19 cellular contexts compared by ENCODE assay signal in the genomic region with DNA sequence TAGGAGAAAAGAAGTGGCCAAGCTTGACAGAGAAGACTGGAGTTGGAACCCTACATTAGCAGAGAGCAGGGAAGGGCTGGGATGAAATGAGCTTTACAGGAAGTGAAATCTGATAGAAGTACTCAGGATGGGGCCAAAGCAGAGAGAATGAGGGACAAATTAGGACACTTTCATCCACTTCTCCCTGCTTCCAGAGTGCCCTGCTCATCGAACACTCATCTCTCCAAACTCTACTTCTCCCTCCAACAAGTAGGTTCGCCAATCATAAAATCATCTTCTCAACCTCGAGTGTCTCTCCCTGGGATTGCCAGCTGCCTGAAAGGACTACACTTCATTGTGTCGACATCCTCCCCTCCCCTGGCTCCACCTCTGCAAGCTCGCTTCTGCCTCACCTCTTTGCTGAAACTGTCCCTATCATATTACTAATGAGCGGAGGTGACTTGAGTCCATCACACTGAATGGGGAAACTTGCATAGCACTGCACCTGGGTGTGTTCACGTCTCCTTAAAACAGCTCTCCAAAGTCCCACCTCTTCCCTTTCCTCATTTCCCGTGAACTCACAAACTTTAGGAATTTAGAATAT.
DNase-seq lines count a peak whose midpoint lies in the region; ATAC-seq, FAIRE-seq and TF ChIP-seq lines count a peak whose summit lies in the region.
"Had no signal": no experiment of that assay in that cellular context is flagged by ENCODE, and none has a peak within 500 bp of the region (broad histone marks: within the 10 kb centered on the region; RNA-seq: fewer than 3 reads in every experiment).

No MANE protein-coding gene starts in this region.

- no peaks in the 10 kb centered on the region for H3K79me2 ChIP-seq in mesendoderm (ENCODE audit: control insufficient read depth, insufficient read depth, low read length)

- no peak overlapping the region for H2BK120ac ChIP-seq in mesendoderm (ENCODE audit: low read depth, low read length)

- DNase-seq in DMS153 (lab: John Stamatoyannopoulos, UW) (peak; percentile 31), DMS153 treated with DMSO at 0.1 percent for 48 hours (lab: John Stamatoyannopoulos, UW; ENCODE audit: unreplicated experiment) (no peak), SHP77 (lab: John Stamatoyannopoulos, UW) (peak; percentile 70 to 83), mesendoderm (peak; percentile 44), foreskin melanocyte (no peak), kidney (no peak)
- DNase-seq: activated CD4-positive, alpha-beta T cell treated with anti-CD3 and anti-CD28 coated beads, Interleukin-2, amount 10 ng/mL, durations not matched to agents 24 days and 14 days; activated T-cell treated with anti-CD3 and anti-CD28 coated beads, Interleukin-2, amount 50 U/mL, for 4 hours; amygdala; C1 segment of cervical spinal cord; GM23248; mammary epithelial cell; NCI-H1930; SIG-M5; stimulated activated CD4-positive, alpha-beta T cell treated with anti-CD3 and anti-CD28 coated beads, Interleukin-2, amount 100 ng/mL, for 24 hours; T-helper 9 cell; thyroid gland had no signal

- H3K56ac ChIP-seq in mesendoderm (ENCODE audit: low read length): no peak overlapping the region

- H3K27ac ChIP-seq in HEK293 (ENCODE audit: extremely low read depth, low read depth, low read length) (no peak overlapping the region), mesendoderm (ENCODE audit: low read depth, low read length) (no peak overlapping the region), kidney (ENCODE audit: low read depth in 2 of 2, low read length in 2 of 2) (no peak overlapping the region)
- H3K27ac ChIP-seq: GM23248, thyroid gland had no signal

- TF ChIP-seq CTCF in HEK293 (tag by site-specific recombination; IDR thresholded peaks at IDR 0.05) (no peak), kidney (IDR thresholded peaks at IDR 0.05; ENCODE audit: borderline replicate concordance, extremely low read depth, insufficient read depth) (no peak)

- H4K8ac ChIP-seq in mesendoderm (ENCODE audit: low read depth, low read length): no peak overlapping the region

- intact Hi-C loops in kidney (cut with DNase I): no loop called here

- no peak overlapping the region for H3K18ac ChIP-seq in mesendoderm (ENCODE audit: low read length)

- H3K27me3 ChIP-seq in mesendoderm (ENCODE audit: insufficient read depth, low read length, poor library complexity): no peaks in the 10 kb centered on the region
- H3K27me3 ChIP-seq: thyroid gland had no signal

- H3K4me3 ChIP-seq in HEK293 (ENCODE audit: low read depth, low read length): no peak overlapping the region
- H3K4me3 ChIP-seq in mesendoderm (ENCODE audit: low read length): no peak overlapping the region
- H3K4me3 ChIP-seq in kidney (ENCODE audit: low read length in 2 of 2): no peak overlapping the region
- H3K4me3 ChIP-seq: GM23248, thyroid gland had no signal

- 0 out of 2 replicates have a peak, but pooled peaks cover 3% of the 10 kb centered on the region for H3K4me1 ChIP-seq in HEK293 (ENCODE audit: control insufficient read depth, insufficient read depth, low read length)
- H3K4me1 ChIP-seq in mesendoderm (ENCODE audit: control insufficient read depth, low read depth, low read length): peaks cover 6% of the 10 kb centered on the region
- no peaks in the 10 kb centered on the region for H3K4me1 ChIP-seq in kidney (ENCODE audit: control insufficient read depth in 1 of 2, insufficient read depth in 1 of 2, low read depth in 1 of 2, low read length in 2 of 2)

- H3K79me1 ChIP-seq in mesendoderm (ENCODE audit: low read length): no peaks in the 10 kb centered on the region

- no peak for ATAC-seq in GM18511 (IDR thresholded peaks at IDR 0.05; ENCODE audit: unreplicated experiment)
- ATAC-seq: activated T-cell treated with anti-CD3 and anti-CD28 coated beads, Interleukin-2, amount 50 U/mL, for 4 hours had no signal

- no CpG with 5 or more reads among the region's 8 CpGs for WGBS in mesendoderm (ENCODE audit: extremely low coverage, insufficient coverage, low lambda C conversion rate)

- CTCF ChIA-PET in HEK293 (lab: Yijun Ruan, JAX): no interaction called here

- no peak overlapping the region for H2AK5ac ChIP-seq in mesendoderm (ENCODE audit: low read length)

- no peak for FAIRE-seq in kidney (lab: Jason Lieb, UNC)

- H2BK15ac ChIP-seq in mesendoderm (replicated peaks; ENCODE audit: low read depth): no peak overlapping the region

- H3K4me2 ChIP-seq in mesendoderm (ENCODE audit: low read length): no peak overlapping the region

- no peak overlapping the region for H3K4ac ChIP-seq in mesendoderm (ENCODE audit: low read depth, low read length)

- H2BK5ac ChIP-seq in mesendoderm (ENCODE audit: low read length): no peak overlapping the region

- POLR2A ChIA-PET in HEK293 (lab: Yijun Ruan, JAX): interaction anchor here (0.6 kb wide), 1 partner anchor 150 kb away, joined by 4 read pairs; no protein-coding TSS in a partner anchor

- H3K23ac ChIP-seq in mesendoderm (ENCODE audit: low read length): no peak overlapping the region

- H4K5ac ChIP-seq in mesendoderm (ENCODE audit: low read length): no peak overlapping the region

- H3K9ac ChIP-seq in mesendoderm (ENCODE audit: low read length) (no peak overlapping the region), kidney (ENCODE audit: low read length in 2 of 2) (no peak overlapping the region)
- H3K9ac ChIP-seq: GM23248 had no signal

- H3K9me3 ChIP-seq in HEK293 (ENCODE audit: control insufficient read depth, insufficient read depth, low read depth, low read length) (no peaks in the 10 kb centered on the region), kidney (ENCODE audit: control insufficient read depth in 1 of 2, low read length in 2 of 2) (peaks cover 0 to 2% of the 10 kb centered on the region in 2 donors)
- H3K9me3 ChIP-seq: thyroid gland had no signal

- no peaks in the 10 kb centered on the region for H3K36me3 ChIP-seq in HEK293 (ENCODE audit: control insufficient read depth in 2 of 2, insufficient read depth in 1 of 2, low read length in 2 of 2)
- H3K36me3 ChIP-seq in mesendoderm (ENCODE audit: control insufficient read depth, insufficient read depth, low read length): no peaks in the 10 kb centered on the region
- no peaks in the 10 kb centered on the region for H3K36me3 ChIP-seq in kidney (ENCODE audit: control insufficient read depth in 1 of 2, insufficient read depth in 2 of 2, low read length in 2 of 2)
- H3K36me3 ChIP-seq: thyroid gland had no signal

TF ChIP-seq in HEK293, 187 proteins besides CTCF, POLR2A, EP300 and RAD21:
- no peak for TF ChIP-seq ZBTB21 (tag by site-specific recombination; IDR thresholded peaks at IDR 0.05)
- TF ChIP-seq, protein P1, sequence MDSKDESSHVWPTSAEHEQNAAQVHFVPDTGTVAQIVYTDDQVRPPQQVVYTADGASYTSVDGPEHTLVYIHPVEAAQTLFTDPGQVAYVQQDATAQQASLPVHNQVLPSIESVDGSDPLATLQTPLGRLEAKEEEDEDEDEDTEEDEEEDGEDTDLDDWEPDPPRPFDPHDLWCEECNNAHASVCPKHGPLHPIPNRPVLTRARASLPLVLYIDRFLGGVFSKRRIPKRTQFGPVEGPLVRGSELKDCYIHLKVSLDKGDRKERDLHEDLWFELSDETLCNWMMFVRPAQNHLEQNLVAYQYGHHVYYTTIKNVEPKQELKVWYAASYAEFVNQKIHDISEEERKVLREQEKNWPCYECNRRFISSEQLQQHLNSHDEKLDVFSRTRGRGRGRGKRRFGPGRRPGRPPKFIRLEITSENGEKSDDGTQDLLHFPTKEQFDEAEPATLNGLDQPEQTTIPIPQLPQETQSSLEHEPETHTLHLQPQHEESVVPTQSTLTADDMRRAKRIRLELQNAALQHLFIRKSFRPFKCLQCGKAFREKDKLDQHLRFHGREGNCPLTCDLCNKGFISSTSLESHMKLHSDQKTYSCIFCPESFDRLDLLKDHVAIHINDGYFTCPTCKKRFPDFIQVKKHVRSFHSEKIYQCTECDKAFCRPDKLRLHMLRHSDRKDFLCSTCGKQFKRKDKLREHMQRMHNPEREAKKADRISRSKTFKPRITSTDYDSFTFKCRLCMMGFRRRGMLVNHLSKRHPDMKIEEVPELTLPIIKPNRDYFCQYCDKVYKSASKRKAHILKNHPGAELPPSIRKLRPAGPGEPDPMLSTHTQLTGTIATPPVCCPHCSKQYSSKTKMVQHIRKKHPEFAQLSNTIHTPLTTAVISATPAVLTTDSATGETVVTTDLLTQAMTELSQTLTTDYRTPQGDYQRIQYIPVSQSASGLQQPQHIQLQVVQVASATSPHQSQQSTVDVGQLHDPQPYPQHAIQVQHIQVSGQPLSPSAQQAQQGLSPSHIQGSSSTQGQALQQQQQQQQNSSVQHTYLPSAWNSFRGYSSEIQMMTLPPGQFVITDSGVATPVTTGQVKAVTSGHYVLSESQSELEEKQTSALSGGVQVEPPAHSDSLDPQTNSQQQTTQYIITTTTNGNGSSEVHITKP (tag by site-specific recombination; IDR thresholded peaks at IDR 0.05): peak; percentile 81
- TF ChIP-seq, protein P2, sequence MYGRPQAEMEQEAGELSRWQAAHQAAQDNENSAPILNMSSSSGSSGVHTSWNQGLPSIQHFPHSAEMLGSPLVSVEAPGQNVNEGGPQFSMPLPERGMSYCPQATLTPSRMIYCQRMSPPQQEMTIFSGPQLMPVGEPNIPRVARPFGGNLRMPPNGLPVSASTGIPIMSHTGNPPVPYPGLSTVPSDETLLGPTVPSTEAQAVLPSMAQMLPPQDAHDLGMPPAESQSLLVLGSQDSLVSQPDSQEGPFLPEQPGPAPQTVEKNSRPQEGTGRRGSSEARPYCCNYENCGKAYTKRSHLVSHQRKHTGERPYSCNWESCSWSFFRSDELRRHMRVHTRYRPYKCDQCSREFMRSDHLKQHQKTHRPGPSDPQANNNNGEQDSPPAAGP (tag by site-specific recombination; IDR thresholded peaks at IDR 0.05): peak; percentile 25; the same call in 1 of the 2 replicates
- TF ChIP-seq ZNF175 (tag by site-specific recombination; IDR thresholded peaks at IDR 0.05): no peak
- TF ChIP-seq ZNF600 (tag by site-specific recombination; IDR thresholded peaks at IDR 0.05): peak; percentile 42
- peak; percentile 55 for TF ChIP-seq ZBTB17 (tag by site-specific recombination; IDR thresholded peaks at IDR 0.05)
- no peak for TF ChIP-seq ZNF677 (tag by site-specific recombination; IDR thresholded peaks at IDR 0.05)

Comparison
In these comparisons a context has a peak if more than half of its experiments do, and no peak if none do; other contexts are left out.
1. DNase-seq: peak in DMS153 (single experiment), SHP77 (2 of 2) and mesendoderm (single experiment); none in DMS153 treated with DMSO at 0.1 percent for 48 hours (single experiment), foreskin melanocyte (single experiment) and kidney (single experiment).